In genomic region chr10:99695761-99696160, GRCh38 we compare ENCODE assay signal across 21 cellular contexts.
"Had no signal": no experiment of that assay in that cellular context is flagged by ENCODE, and none has a peak within 500 bp of the region (broad histone marks: within the 10 kb centered on the region; RNA-seq: fewer than 3 reads in every experiment).

No MANE protein-coding gene starts in this region.

- H3K4me1 Mint-ChIP-seq: activated B cell treated with CpG ODN at 0.5 μM for 24 hours; activated CD4-positive, alpha-beta T cell treated with anti-CD3 and anti-CD28 coated beads, Interleukin-2, amount 10 ng/mL, durations not matched to agents 7 days and 5 days; activated naive CD4-positive, alpha-beta T cell treated with anti-CD3 and anti-CD28 coated beads, Interleukin-2, amount 10 ng/mL, durations not matched to agents 7 days and 5 days; nephron progenitor cell had no signal

- H3K27ac ChIP-seq: breast epithelium, gastrocnemius medialis, heart right ventricle, left ventricle myocardium inferior, sigmoid colon, testis had no signal

- H3K9me3 ChIP-seq: breast epithelium, gastrocnemius medialis, heart right ventricle, left ventricle myocardium inferior, sigmoid colon, testis had no signal

- DNase-seq: activated B cell treated with CpG ODN at 0.5 μM for 24 hours; activated CD4-positive, alpha-beta T cell treated with anti-CD3 and anti-CD28 coated beads, Interleukin-2, amount 10 ng/mL, durations not matched to agents 7 days and 5 days; activated naive CD4-positive, alpha-beta T cell treated with anti-CD3 and anti-CD28 coated beads, Interleukin-2, amount 10 ng/mL, durations not matched to agents 7 days and 5 days; amniotic stem cell; gastrocnemius medialis; heart right ventricle; left ventricle myocardium inferior; mesendoderm; nephron progenitor cell; sigmoid colon; stimulated activated CD4-positive, alpha-beta T cell treated with anti-CD3 and anti-CD28 coated beads, Interleukin-2, amount 100 ng/mL, for 48 hours; stimulated activated CD8-positive, alpha-beta memory T cell treated with anti-CD3 and anti-CD28 coated beads, Interleukin-4, amount 100 ng/mL, for 48 hours; stimulated activated naive CD8-positive, alpha-beta T cell treated with anti-CD3 and anti-CD28 coated beads, Interleukin-15, Interleukin-2, amounts not matched to agents 100 U/mL and 50 U/mL, for 24 hours; T-helper 17 cell; testis had no signal

- ATAC-seq: esophagus mucosa; gastrocnemius medialis; heart right ventricle; stimulated activated naive CD8-positive, alpha-beta T cell treated with anti-CD3 and anti-CD28 coated beads, Interleukin-15, Interleukin-2, amounts not matched to agents 100 U/mL and 50 U/mL, for 24 hours; T-helper 17 cell had no signal

- H3K27ac Mint-ChIP-seq: activated B cell treated with CpG ODN at 0.5 μM for 24 hours; activated CD4-positive, alpha-beta T cell treated with anti-CD3 and anti-CD28 coated beads, Interleukin-2, amount 10 ng/mL, durations not matched to agents 7 days and 5 days; activated naive CD4-positive, alpha-beta T cell treated with anti-CD3 and anti-CD28 coated beads, Interleukin-2, amount 10 ng/mL, durations not matched to agents 7 days and 5 days; activated T-helper 2 cell treated with anti-CD3 and anti-CD28 coated beads, Interferon-gamma antibody, Interleukin-2, Interleukin-4, amounts not matched to agents 10 μg/mL and 5 μg/mL and 100 μg/mL, durations not matched to agents 14 hours and 24 hours and 36 hours; nephron progenitor cell; T-helper 17 cell had no signal

- H3K9me3 Mint-ChIP-seq: activated B cell treated with CpG ODN at 0.5 μM for 24 hours; activated CD4-positive, alpha-beta T cell treated with anti-CD3 and anti-CD28 coated beads, Interleukin-2, amount 10 ng/mL, durations not matched to agents 7 days and 5 days; activated naive CD4-positive, alpha-beta T cell treated with anti-CD3 and anti-CD28 coated beads, Interleukin-2, amount 10 ng/mL, durations not matched to agents 7 days and 5 days; activated T-helper 2 cell treated with anti-CD3 and anti-CD28 coated beads, Interferon-gamma antibody, Interleukin-2, Interleukin-4, amounts not matched to agents 10 μg/mL and 5 μg/mL and 100 μg/mL, durations not matched to agents 14 hours and 24 hours and 36 hours; nephron progenitor cell had no signal

- H3K4me3 ChIP-seq: breast epithelium, gastrocnemius medialis, heart right ventricle, left ventricle myocardium inferior, sigmoid colon, testis had no signal

- FAIRE-seq: endometrium, keratinocyte, urothelium cell line had no signal

- H3K27me3 Mint-ChIP-seq: activated B cell treated with CpG ODN at 0.5 μM for 24 hours; activated CD4-positive, alpha-beta T cell treated with anti-CD3 and anti-CD28 coated beads, Interleukin-2, amount 10 ng/mL, durations not matched to agents 7 days and 5 days; activated naive CD4-positive, alpha-beta T cell treated with anti-CD3 and anti-CD28 coated beads, Interleukin-2, amount 10 ng/mL, durations not matched to agents 7 days and 5 days; T-helper 17 cell had no signal

- H3K4me1 ChIP-seq: breast epithelium, gastrocnemius medialis, heart right ventricle, left ventricle myocardium inferior, sigmoid colon, testis had no signal

- H3K4me3 Mint-ChIP-seq: activated B cell treated with CpG ODN at 0.5 μM for 24 hours; activated CD4-positive, alpha-beta T cell treated with anti-CD3 and anti-CD28 coated beads, Interleukin-2, amount 10 ng/mL, durations not matched to agents 7 days and 5 days; activated naive CD4-positive, alpha-beta T cell treated with anti-CD3 and anti-CD28 coated beads, Interleukin-2, amount 10 ng/mL, durations not matched to agents 7 days and 5 days; nephron progenitor cell; T-helper 17 cell had no signal

- H3K27me3 ChIP-seq: breast epithelium, gastrocnemius medialis, heart right ventricle, sigmoid colon, testis had no signal
